Comparison of ENCODE assay signal across 8 cellular contexts in genomic region chr4:83012631-83013419, GRCh38. TPM values are rescaled to one million over a fixed set of nuclear protein-coding genes. Genes with fewer than 3 reads are reported as not detected.
A peak's percentile ranks its signal among the peaks of the same experiment; 100 is the strongest.
DNase-seq lines count a peak whose midpoint lies in the region; ATAC-seq and TF ChIP-seq lines count a peak whose summit lies in the region.

No MANE protein-coding gene starts in this region.

- peak; percentile 56 for TF ChIP-seq CTCF in GM13977 (IDR thresholded peaks at IDR 0.05; ENCODE audit: extremely low read depth, insufficient read depth, missing control alignments)
- TF ChIP-seq CTCF in vagina (IDR thresholded peaks at IDR 0.05): peak in 2 of 3 experiments; percentile 13 to 66

- in situ Hi-C loops in GM13977 (cut with MboI; ENCODE audit: low pct_unique_long_range_greater_than_20kb, low sequenced_read_pairs, unreplicated experiment): no loop called here

- H3K9me3 ChIP-seq in right cardiac atrium (ENCODE audit: control insufficient read depth, low read length): no peaks in the 10 kb centered on the region
- H3K9me3 ChIP-seq in vagina: no peaks in the 10 kb centered on the region

- H3K27ac ChIP-seq in right cardiac atrium (ENCODE audit: low read length) (peak overlapping the region; percentile 58), vagina (peak overlapping the region; percentile 92)

- H3K27ac Mint-ChIP-seq in T-helper 1 cell treated with Interleukin-12 subunit alpha and Interleukin-12 subunit beta and Interleukin-4 antibody, amounts not matched to agents 30 μg/mL and 1 μg/mL, for 36 hours: peak overlapping the region; percentile 93

- ATAC-seq in HG02884 (IDR thresholded peaks at IDR 0.05; ENCODE audit: unreplicated experiment): peak; percentile 74
- ATAC-seq in right cardiac atrium: peak; percentile 98 to 99

- no peaks in the 10 kb centered on the region for H3K9me3 Mint-ChIP-seq in T-helper 1 cell treated with Interleukin-12 subunit alpha and Interleukin-12 subunit beta and Interleukin-4 antibody, amounts not matched to agents 30 μg/mL and 1 μg/mL, for 36 hours

- H3K4me3 Mint-ChIP-seq in T-helper 1 cell treated with Interleukin-12 subunit alpha and Interleukin-12 subunit beta and Interleukin-4 antibody, amounts not matched to agents 30 μg/mL and 1 μg/mL, for 36 hours: peak overlapping the region; percentile 92

- no peaks in the 10 kb centered on the region for H3K36me3 ChIP-seq in vagina

- TF ChIP-seq POLR2A in vagina (IDR thresholded peaks at IDR 0.05): no peak

- H3K4me3 ChIP-seq in right cardiac atrium (ENCODE audit: low read length) (peak overlapping the region; percentile 68), vagina (peak overlapping the region; percentile 70 to 83)

- intact Hi-C loops in right cardiac atrium (cut with DNase I) (loop anchor here in 2 of 4 donors (2.0 to 10.0 kb wide), 3 partner anchors 22 to 118 kb away; partner anchors contain the start of genes COPS4 (in 1 of the 2) and SEC31A (in 1 of the 2)), vagina (cut with DNase I) (loop anchor here (2.0 to 5.0 kb wide), 2 partner anchors 22 to 111 kb away; partner anchors contain the start of genes COPS4 and THAP9)

- WGBS in right cardiac atrium: under 1% methylated on average over 80 of the region's 80 CpGs

- H3K27me3 Mint-ChIP-seq in T-helper 1 cell treated with Interleukin-12 subunit alpha and Interleukin-12 subunit beta and Interleukin-4 antibody, amounts not matched to agents 30 μg/mL and 1 μg/mL, for 36 hours (ENCODE audit: low read depth): no peaks in the 10 kb centered on the region

- DNase-seq in GM13977 (ENCODE audit: low spot score) (peak; percentile 97), NCI-H146 treated with DMSO at 0.1 percent for 48 hours (lab: John Stamatoyannopoulos, UW; ENCODE audit: unreplicated experiment) (peak; percentile 65), anterior cingulate cortex (lab: John Stamatoyannopoulos, UW) (peak; percentile 87 to 99 (median 98)), right cardiac atrium (peak; percentile 97 to 99 (median 98)), pulmonary artery endothelial cell (ENCODE audit: low read depth, low spot score) (peak; percentile 92), vagina (ENCODE audit: extremely low spot score in 2 of 2) (peak; percentile 98 to 99)

- H3K36me3 Mint-ChIP-seq in T-helper 1 cell treated with Interleukin-12 subunit alpha and Interleukin-12 subunit beta and Interleukin-4 antibody, amounts not matched to agents 30 μg/mL and 1 μg/mL, for 36 hours (ENCODE audit: low read depth): peaks cover 4% of the 10 kb centered on the region

- H3K27me3 ChIP-seq in right cardiac atrium (ENCODE audit: control insufficient read depth, insufficient read depth) (no peaks in the 10 kb centered on the region), vagina (no peaks in the 10 kb centered on the region)

- no peaks in the 10 kb centered on the region for H3K4me1 ChIP-seq in right cardiac atrium (ENCODE audit: control insufficient read depth, insufficient read depth, low read length)
- H3K4me1 ChIP-seq in vagina: peaks cover 31% of the 10 kb centered on the region

- H3K4me1 Mint-ChIP-seq in T-helper 1 cell treated with Interleukin-12 subunit alpha and Interleukin-12 subunit beta and Interleukin-4 antibody, amounts not matched to agents 30 μg/mL and 1 μg/mL, for 36 hours (ENCODE audit: low read depth): peaks cover 34% of the 10 kb centered on the region

RNA-seq across cellular contexts. Expression of gene LIN54, which starts 2.2 kb away (rescaled TPM):
- total RNA-seq in right cardiac atrium (1 to 10 TPM; 7.2 to 7.7 (median 7.3) TPM), pulmonary artery endothelial cell (12.1 and 20.0 TPM in 2 replicates), vagina (25.0 TPM)
- polyA plus RNA-seq in right cardiac atrium: 2.2 TPM

RNA-seq across cellular contexts. Expression of gene COPS4, which starts 22.2 kb away (rescaled TPM):
- 10 to 100 TPM; 47.3 to 54.8 (median 50.7) TPM for total RNA-seq in right cardiac atrium
- 40.3 TPM for polyA plus RNA-seq in right cardiac atrium
- total RNA-seq in pulmonary artery endothelial cell: 93.9 and 135 TPM in 2 replicates
- total RNA-seq in vagina: 18.7 TPM

Comparison
In these comparisons a context has a peak if more than half of its experiments do, and no peak if none do; other contexts are left out.
1. Peak in every context shown above with its lines: DNase-seq, ATAC-seq, H3K4me3 ChIP-seq and H3K27ac ChIP-seq.